ENCODE assay signal across 1 cellular context in the genomic region with DNA sequence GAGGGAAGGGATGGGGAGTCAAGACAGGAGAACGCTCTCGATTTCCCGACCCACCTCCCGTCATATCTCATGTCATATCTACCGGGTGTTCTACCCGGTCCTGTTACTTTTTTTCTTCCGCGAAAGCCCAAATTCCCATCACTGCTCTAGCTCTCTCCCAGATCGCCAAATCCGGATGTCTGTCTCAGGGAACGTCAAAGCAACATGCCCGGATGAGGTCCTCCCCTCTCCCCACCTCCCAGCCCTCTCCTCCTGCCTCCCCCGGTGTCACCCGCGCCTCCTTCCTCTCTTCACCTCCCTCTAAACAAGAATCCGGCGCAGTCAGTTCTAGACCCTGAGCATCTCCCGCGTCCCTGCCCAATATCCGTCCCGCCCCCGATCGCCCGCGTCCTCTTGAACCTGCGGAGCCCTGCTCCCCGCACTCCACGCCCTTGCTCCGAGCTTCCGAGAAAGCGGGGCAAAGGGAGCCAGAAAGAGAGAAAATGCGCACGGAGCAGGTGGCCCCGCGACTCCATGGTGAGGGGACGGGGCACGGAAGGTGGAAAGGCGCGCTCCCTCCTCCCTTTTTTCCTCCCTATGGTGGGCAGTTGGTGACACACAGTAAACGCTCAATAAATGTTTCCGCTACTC.
TF ChIP-seq lines count a peak whose summit lies in the region.

No MANE protein-coding gene starts in this region.

TF ChIP-seq in H1, 55 proteins besides CTCF, POLR2A, EP300 and RAD21:
- TF ChIP-seq EZH2 (IDR thresholded peaks at IDR 0.05; ENCODE audit: low read depth, low read length, severe bottlenecking) (peak; percentile 2), SUZ12 (IDR thresholded peaks at IDR 0.05; ENCODE audit: low read length) (peak; percentile 21)
